Comparison of ENCODE assay signal across 9 cellular contexts in genomic region chr4:102390438-102390837, GRCh38. TPM values are rescaled to one million over a fixed set of nuclear protein-coding genes. Genes with fewer than 3 reads are reported as not detected.
DNase-seq lines count a peak whose midpoint lies in the region; ATAC-seq, FAIRE-seq and TF ChIP-seq lines count a peak whose summit lies in the region.
"Had no signal": no experiment of that assay in that cellular context is flagged by ENCODE, and none has a peak within 500 bp of the region (broad histone marks: within the 10 kb centered on the region; RNA-seq: fewer than 3 reads in every experiment).

No MANE protein-coding gene starts in this region.

- TF ChIP-seq CTCF in fibroblast of mammary gland (conservative IDR thresholded peaks at IDR 0.05; ENCODE audit: control insufficient read depth, insufficient read depth, low read depth, low read length) (peak; percentile 23), omental fat pad (IDR thresholded peaks at IDR 0.05) (no peak)

- in situ Hi-C loops in G401 (cut with HindIII; ENCODE audit: low sequenced_read_pairs): no loop called here

- H3K4me3 ChIP-seq in fibroblast of mammary gland (ENCODE audit: control insufficient read depth, low read depth, low read length): no peak overlapping the region

- no peak for TF ChIP-seq POLR2A in GM12891 (IDR thresholded peaks at IDR 0.05; ENCODE audit: low read depth, low read length)

- DNase-seq in GM12891 (ENCODE audit: insufficient read length, low spot score) (no peak), KG1 (lab: John Stamatoyannopoulos, UW) (peak; percentile 35), fibroblast of mammary gland (ENCODE audit: low read depth) (peak; percentile 64), NCI-H187 (lab: John Stamatoyannopoulos, UW) (no peak), omental fat pad (ENCODE audit: low spot score) (no peak), G401 (ENCODE audit: low spot score) (no peak)
- DNase-seq in activated CD8-positive, alpha-beta memory T cell treated with anti-CD3 and anti-CD28 coated beads, Interleukin-2, amount 50 U/mL, for 4 hours: no peak

- ATAC-seq in GM21717 (IDR thresholded peaks at IDR 0.05; ENCODE audit: unreplicated experiment) (peak; percentile 97), omental fat pad (ENCODE audit: low FRiP score) (no peak)

- FAIRE-seq in GM12891 (lab: Jason Lieb, UNC): peak; percentile 70
- FAIRE-seq: endothelial cell of umbilical vein had no signal

TF ChIP-seq in GM12891, 5 proteins besides CTCF, POLR2A, EP300 and RAD21:
- TF ChIP-seq POU2F2 (IDR thresholded peaks at IDR 0.05; ENCODE audit: low read depth, low read length) (no peak), SPI1 (IDR thresholded peaks at IDR 0.05; ENCODE audit: low read depth, low read length) (peak; percentile 85), PAX5 (IDR thresholded peaks at IDR 0.05; ENCODE audit: insufficient read depth, low read length, severe bottlenecking) (no peak), TAF1 (IDR thresholded peaks at IDR 0.05; ENCODE audit: low read depth, low read length) (no peak), POLR2AphosphoS5 (IDR thresholded peaks at IDR 0.05; ENCODE audit: low read depth, low read length) (no peak)

RNA-seq across cellular contexts. Expression of gene SLC39A8, which starts 45.2 kb away (rescaled TPM):
- polyA plus RNA-seq in GM12891 (2012; ENCODE audit: low read depth, missing spikeins): 19.8 TPM
- 100 to 1,000 TPM in 3 of 4 donors, 1 to 10 TPM in 1; 9.3 to 238 (median 147) TPM for total RNA-seq in omental fat pad
- 6.7 and 11.1 TPM in 2 replicates for total RNA-seq in G401 (2014; rRNA removed; shearing (Covaris generic))

Comparison
In these comparisons a context has a peak if more than half of its experiments do, and no peak if none do; other contexts are left out.
1. DNase-seq: peak in KG1 (single experiment) and fibroblast of mammary gland (single experiment); none in GM12891 (single experiment), NCI-H187 (0 of 2), omental fat pad (single experiment), G401 (single experiment) and activated CD8-positive, alpha-beta memory T cell treated with anti-CD3 and anti-CD28 coated beads, Interleukin-2, amount 50 U/mL, for 4 hours (single experiment).